In genomic region chr10:87817291-87817872, GRCh38 we compare ENCODE assay signal across 1 cellular context.
TF ChIP-seq lines count a peak whose summit lies in the region.

No MANE protein-coding gene starts in this region.

TF ChIP-seq in GM12878, 131 proteins besides CTCF, POLR2A, EP300 and RAD21 (continued from another document):
- no peak for TF ChIP-seq ZBTB11 (CRISPR knock-in tag; IDR thresholded peaks at IDR 0.05)
TF ChIP-seq in GM12878: peak in this region for 1.
